In the genomic region with DNA sequence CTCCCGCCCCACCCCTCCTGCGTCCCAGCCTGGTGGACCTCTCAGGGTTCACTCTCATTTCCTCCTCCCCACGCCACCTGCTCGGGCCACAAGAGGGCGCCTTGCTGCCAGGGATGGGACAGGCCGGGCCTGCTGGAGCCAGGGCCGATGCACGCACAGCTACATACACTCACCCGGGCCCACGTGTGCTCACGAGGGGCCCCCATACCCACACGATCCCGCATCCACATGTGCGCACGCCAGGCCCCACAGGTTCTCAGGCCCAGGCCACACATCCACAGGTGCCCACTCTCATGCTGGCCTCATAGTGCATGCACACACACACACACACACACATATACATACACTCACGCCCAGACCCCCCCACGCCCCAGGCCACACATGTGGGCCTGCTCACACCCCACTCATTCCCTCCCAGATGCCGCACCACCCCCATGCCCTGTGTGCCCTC, we compare ENCODE assay signal across 8 cellular contexts.
DNase-seq lines count a peak whose midpoint lies in the region; ATAC-seq and TF ChIP-seq lines count a peak whose summit lies in the region.

No MANE protein-coding gene starts in this region.

- H3K9ac ChIP-seq in muscle layer of colon (ENCODE audit: low read length), result no peak overlapping the region

- peak; percentile 66 for TF ChIP-seq CTCF in CD8-positive, alpha-beta T cell (IDR thresholded peaks at IDR 0.05)
- peak; percentile 82 for TF ChIP-seq CTCF in endothelial cell (IDR thresholded peaks at IDR 0.05; ENCODE audit: unreplicated experiment)

- no peaks in the 10 kb centered on the region for H3K9me3 ChIP-seq in CD8-positive, alpha-beta T cell (ENCODE audit: low read length)
- H3K9me3 ChIP-seq in muscle layer of colon (ENCODE audit: low read length), result no peaks in the 10 kb centered on the region

- DNase-seq in CD8-positive, alpha-beta T cell, result peak; percentile 76 to 92 (median 85)
- DNase-seq in NOMO-1 treated with DMSO at 0.1 percent for 48 hours (lab: John Stamatoyannopoulos, UW; ENCODE audit: unreplicated experiment) (peak; percentile 62), endothelial cell (ENCODE audit: low spot score) (peak; percentile 94)
- DNase-seq in activated CD8-positive, alpha-beta memory T cell treated with anti-CD3 and anti-CD28 coated beads, Interleukin-2, amount 50 U/mL, for 1 hour (ENCODE audit: extremely low read depth), result peak; percentile 55
- peak; percentile 94 for DNase-seq in stimulated activated CD8-positive, alpha-beta memory T cell treated with anti-CD3 and anti-CD28 coated beads, Interleukin-4, amount 100 ng/mL, for 48 hours

- no peaks in the 10 kb centered on the region for H3K36me3 ChIP-seq in CD8-positive, alpha-beta T cell (ENCODE audit: insufficient read depth, low read length)
- no peaks in the 10 kb centered on the region for H3K36me3 ChIP-seq in muscle layer of colon (ENCODE audit: insufficient read depth, low read length)

- no peaks in the 10 kb centered on the region for H3K9me3 Mint-ChIP-seq in CD8-positive, alpha-beta T cell
- H3K9me3 Mint-ChIP-seq in endothelial cell (ENCODE audit: unreplicated experiment), result no peaks in the 10 kb centered on the region

- peak; percentile 97 for ATAC-seq in CD8-positive, alpha-beta T cell
- ATAC-seq in GM19351 (IDR thresholded peaks at IDR 0.05; ENCODE audit: unreplicated experiment), result peak; percentile 90
- peak; percentile 76 for ATAC-seq in HG03439 (IDR thresholded peaks at IDR 0.05; ENCODE audit: unreplicated experiment)

- H3K27me3 ChIP-seq in CD8-positive, alpha-beta T cell (ENCODE audit: insufficient read depth, low read length), result no peaks in the 10 kb centered on the region
- H3K27me3 ChIP-seq in muscle layer of colon (ENCODE audit: control insufficient read depth in 1 of 2, insufficient read depth in 2 of 2, low read length in 2 of 2), result no peaks in the 10 kb centered on the region

- H3K4me1 Mint-ChIP-seq in CD8-positive, alpha-beta T cell (ENCODE audit: low read depth), result peaks cover 14% of the 10 kb centered on the region
- H3K4me1 Mint-ChIP-seq in endothelial cell (ENCODE audit: unreplicated experiment), result peaks cover 6% of the 10 kb centered on the region

- no peaks in the 10 kb centered on the region for H3K27me3 Mint-ChIP-seq in CD8-positive, alpha-beta T cell (ENCODE audit: low read depth)
- peaks cover 4% of the 10 kb centered on the region for H3K27me3 Mint-ChIP-seq in endothelial cell (ENCODE audit: unreplicated experiment)

- peak overlapping the region; percentile 40 for H3K4me3 Mint-ChIP-seq in CD8-positive, alpha-beta T cell
- no peak overlapping the region for H3K4me3 Mint-ChIP-seq in endothelial cell (ENCODE audit: unreplicated experiment)

- no peaks in the 10 kb centered on the region for H3K36me3 Mint-ChIP-seq in CD8-positive, alpha-beta T cell
- H3K36me3 Mint-ChIP-seq in endothelial cell (ENCODE audit: low read depth, unreplicated experiment), result no peaks in the 10 kb centered on the region

- POLR2A ChIA-PET in CD8-positive, alpha-beta T cell (lab: Charles Lee), result interaction anchor here (0.5 to 1.0 kb wide), 2 partner anchors 69 to 215 kb away, joined by 3 to 4 read pairs; partner anchors contain the start of gene FAM53B

- H3K4me3 ChIP-seq in CD8-positive, alpha-beta T cell (ENCODE audit: low read depth, low read length), result no peak overlapping the region
- no peak overlapping the region for H3K4me3 ChIP-seq in muscle layer of colon (ENCODE audit: low read depth in 1 of 2, low read length in 2 of 2)

- intact Hi-C loops in CD8-positive, alpha-beta T cell (cut with DNase I, micrococcal nuclease), result loop anchor here (1.0 to 5.0 kb wide), 8 partner anchors 97 to 532 kb away; no protein-coding TSS in a partner anchor

- H3K27ac ChIP-seq in CD8-positive, alpha-beta T cell (ENCODE audit: low read depth, low read length), result no peak overlapping the region
- peak overlapping the region; percentile 16 for H3K27ac ChIP-seq in muscle layer of colon (ENCODE audit: low read depth, low read length)

- CTCF ChIA-PET in CD8-positive, alpha-beta T cell (lab: Charles Lee), result interaction anchor here (0.6 to 6.8 kb wide), 19 partner anchors 8 to 348 kb away, joined by 3 to 81 read pairs (median 3); no protein-coding TSS in a partner anchor

- no peaks in the 10 kb centered on the region for H3K4me1 ChIP-seq in CD8-positive, alpha-beta T cell (ENCODE audit: insufficient read depth, low read length)
- H3K4me1 ChIP-seq in muscle layer of colon (ENCODE audit: insufficient read depth, low read length), result peaks cover 6% of the 10 kb centered on the region

- H3K27ac Mint-ChIP-seq in CD8-positive, alpha-beta T cell, result no peak overlapping the region
- no peak overlapping the region for H3K27ac Mint-ChIP-seq in endothelial cell (ENCODE audit: unreplicated experiment)
